In genomic region chr4:109782092-109782491, GRCh38 we compare ENCODE assay signal across 12 cellular contexts. TPM values are rescaled to one million over a fixed set of nuclear protein-coding genes. Genes with fewer than 3 reads are reported as not detected.
"Had no signal": no experiment of that assay in that cellular context is flagged by ENCODE, and none has a peak within 500 bp of the region (broad histone marks: within the 10 kb centered on the region; RNA-seq: fewer than 3 reads in every experiment).

No MANE protein-coding gene starts in this region.

RNA-seq across cellular contexts. Expression of gene CFI, which starts 19.7 kb away (rescaled TPM):
- total RNA-seq: activated naive CD4-positive, alpha-beta T cell treated with anti-CD3 and anti-CD28 coated beads for 36 hours; activated naive CD4-positive, alpha-beta T cell treated with anti-CD3 and anti-CD28 coated beads, Interleukin-2, amount 50 U/mL, for 72 hours; activated naive CD8-positive, alpha-beta T cell treated with anti-CD3 and anti-CD28 coated beads for 36 hours; activated naive CD8-positive, alpha-beta T cell treated with anti-CD3 and anti-CD28 coated beads, Interleukin-2, amount 10 ng/mL, durations not matched to agents 7 days and 5 days; activated T-helper 17 cell treated with anti-CD3 and anti-CD28 coated beads, Interleukin-2, amount 50 U/mL, for 72 hours; astrocyte; bronchial epithelial cell; chondrocyte had no signal

RNA-seq across cellular contexts. Expression of gene GAR1, which starts 33.5 kb away (rescaled TPM):
- total RNA-seq: ascending aorta had no signal

RNA-seq across cellular contexts. Expression of gene RRH, which starts 45.7 kb away (rescaled TPM):
- total RNA-seq: activated naive CD4-positive, alpha-beta T cell treated with anti-CD3 and anti-CD28 coated beads for 36 hours; activated naive CD8-positive, alpha-beta T cell treated with anti-CD3 and anti-CD28 coated beads for 36 hours; activated naive CD8-positive, alpha-beta T cell treated with anti-CD3 and anti-CD28 coated beads, Interleukin-2, amount 10 ng/mL, durations not matched to agents 7 days and 5 days; ascending aorta; body of pancreas; cardiac muscle cell; chondrocyte had no signal
- polyA plus RNA-seq: aorta had no signal
